In genomic region chr7:28842769-28843295, GRCh38 we compare ENCODE assay signal across 34 cellular contexts.
"Had no signal": no experiment of that assay in that cellular context is flagged by ENCODE, and none has a peak within 500 bp of the region (broad histone marks: within the 10 kb centered on the region; RNA-seq: fewer than 3 reads in every experiment).

No MANE protein-coding gene starts in this region.

- H3K27ac ChIP-seq: brain microvascular endothelial cell, esophagus muscularis mucosa, foreskin keratinocyte, gastrocnemius medialis, WERI-Rb-1 had no signal

- H3K36me3 Mint-ChIP-seq: activated naive CD8-positive, alpha-beta T cell had no signal

- H3K27ac Mint-ChIP-seq: activated B cell treated with CpG ODN at 0.5 μM for 24 hours; activated CD8-positive, alpha-beta T cell treated with anti-CD3 and anti-CD28 coated beads for 36 hours; activated naive CD8-positive, alpha-beta T cell; activated T-helper 17 cell treated with anti-CD3 and anti-CD28 coated beads, Interleukin-2, amount 50 U/mL, for 72 hours; effector memory CD8-positive, alpha-beta T cell; T-helper 17 cell; T-helper 2 cell treated with Interferon-gamma antibody and Interleukin-4, amounts not matched to agents 5 μg/mL and 100 μg/mL, for 36 hours had no signal

- H3K9me3 Mint-ChIP-seq: activated B cell treated with CpG ODN at 0.5 μM for 24 hours; activated CD8-positive, alpha-beta T cell treated with anti-CD3 and anti-CD28 coated beads for 36 hours; activated T-cell treated with anti-CD3 and anti-CD28 coated beads, Interleukin-2, amount 50 U/mL, for 4 hours; activated T-helper 17 cell treated with anti-CD3 and anti-CD28 coated beads, Interleukin-2, amount 50 U/mL, for 72 hours; effector memory CD8-positive, alpha-beta T cell; T-helper 2 cell treated with Interferon-gamma antibody and Interleukin-4, amounts not matched to agents 5 μg/mL and 100 μg/mL, for 36 hours had no signal

- ATAC-seq: activated CD4-positive, CD25-positive, alpha-beta regulatory T cell treated with anti-CD3 and anti-CD28 coated beads, Interleukin-2, amount 50 U/mL, for 24 hours; activated CD8-positive, alpha-beta T cell treated with anti-CD3 and anti-CD28 coated beads for 36 hours; activated T-cell treated with anti-CD3 and anti-CD28 coated beads, Interleukin-2, amount 50 U/mL, for 4 hours; activated T-helper 17 cell treated with anti-CD3 and anti-CD28 coated beads, Interleukin-2, amount 50 U/mL, for 72 hours; effector memory CD8-positive, alpha-beta T cell; foreskin keratinocyte; gastrocnemius medialis; T-helper 17 cell had no signal

- H3K4me3 ChIP-seq: esophagus muscularis mucosa, gastrocnemius medialis had no signal

- H3K9me3 ChIP-seq: esophagus muscularis mucosa, gastrocnemius medialis had no signal

- H3K4me1 Mint-ChIP-seq: activated B cell treated with CpG ODN at 0.5 μM for 24 hours; activated T-helper 17 cell treated with anti-CD3 and anti-CD28 coated beads, Interleukin-2, amount 50 U/mL, for 72 hours; T-helper 17 cell had no signal

- H3K36me3 ChIP-seq: brain microvascular endothelial cell, esophagus muscularis mucosa, gastrocnemius medialis, WERI-Rb-1 had no signal

- H3K27me3 ChIP-seq: brain microvascular endothelial cell, esophagus muscularis mucosa, gastrocnemius medialis had no signal

- FAIRE-seq: astrocyte, bronchial epithelial cell, colon had no signal

- H3K4me1 ChIP-seq: esophagus muscularis mucosa, foreskin keratinocyte, gastrocnemius medialis had no signal

- H3K4me3 Mint-ChIP-seq: activated B cell treated with CpG ODN at 0.5 μM for 24 hours; activated CD8-positive, alpha-beta T cell treated with anti-CD3 and anti-CD28 coated beads for 36 hours; activated naive CD8-positive, alpha-beta T cell; activated T-cell treated with anti-CD3 and anti-CD28 coated beads, Interleukin-2, amount 50 U/mL, for 4 hours; activated T-helper 17 cell treated with anti-CD3 and anti-CD28 coated beads, Interleukin-2, amount 50 U/mL, for 72 hours; effector memory CD8-positive, alpha-beta T cell; T-helper 17 cell; T-helper 2 cell treated with Interferon-gamma antibody and Interleukin-4, amounts not matched to agents 5 μg/mL and 100 μg/mL, for 36 hours had no signal

- DNase-seq: activated B cell treated with CpG ODN at 0.5 μM for 24 hours; activated CD4-positive, alpha-beta T cell treated with anti-CD3 and anti-CD28 coated beads for 48 hours; activated CD4-positive, alpha-beta T cell treated with anti-CD3 and anti-CD28 coated beads, Interleukin-2, amount 50 U/mL, for 1 hour; activated CD4-positive, alpha-beta T cell treated with anti-CD3 and anti-CD28 coated beads, Interleukin-2, amount 50 U/mL, for 48 hours; activated CD8-positive, alpha-beta memory T cell treated with anti-CD3 and anti-CD28 coated beads for 24 hours; activated CD8-positive, alpha-beta T cell treated with anti-CD3 and anti-CD28 coated beads for 36 hours; activated effector memory CD4-positive, alpha-beta T cell treated with Interleukin-2 at 50 U/mL for 16 hours; activated gamma-delta T cell treated with Interleukin-2 at 50 U/mL for 16 hours; activated naive CD4-positive, alpha-beta T cell treated with anti-CD3 and anti-CD28 coated beads, Interleukin-2, amount 50 U/mL, for 16 hours; activated naive CD4-positive, alpha-beta T cell treated with Interleukin-2 at 50 U/mL for 16 hours; activated T-cell treated with anti-CD3 and anti-CD28 coated beads, Interleukin-2, amount 50 U/mL, for 4 hours; amniotic stem cell; anterior cingulate cortex; brain microvascular endothelial cell; caudate nucleus; cortex of kidney; dermis blood vessel endothelial cell; effector CD4-positive, alpha-beta T cell; effector memory CD8-positive, alpha-beta T cell; erythroblast; foreskin keratinocyte; gastrocnemius medialis; T-helper 1 cell; T-helper 17 cell; T1000; WERI-Rb-1 had no signal
